ENCODE assay signal across 11 cellular contexts in genomic region chr7:17150018-17150417, GRCh38.
A peak's percentile ranks its signal among the peaks of the same experiment; 100 is the strongest.
DNase-seq lines count a peak whose midpoint lies in the region; ATAC-seq and TF ChIP-seq lines count a peak whose summit lies in the region.
"Had no signal": no experiment of that assay in that cellular context is flagged by ENCODE, and none has a peak within 500 bp of the region (broad histone marks: within the 10 kb centered on the region; RNA-seq: fewer than 3 reads in every experiment).

No MANE protein-coding gene starts in this region.

- DNase-seq in posterior cingulate gyrus = no peak
- DNase-seq in GM13977 (ENCODE audit: low spot score) = no peak
- no peak for DNase-seq in upper lobe of right lung
- DNase-seq in suprapubic skin (ENCODE audit: low spot score in 2 of 2) = no peak
- DNase-seq: natural killer cell, NCI-H2227 treated with DMSO at 0.1 percent for 48 hours, SK-N-SH had no signal

- no peaks in the 10 kb centered on the region for H3K27me3 ChIP-seq in SU-DHL-6 (ENCODE audit: low read length)
- H3K27me3 ChIP-seq in upper lobe of right lung = no peaks in the 10 kb centered on the region
- H3K27me3 ChIP-seq in suprapubic skin = no peaks in the 10 kb centered on the region

- intact Hi-C loops in posterior cingulate gyrus (cut with DNase I) (no loop called here), upper lobe of right lung (cut with DNase I) (no loop called here)

- H3K9ac ChIP-seq in SU-DHL-6 (ENCODE audit: low read length) = no peak overlapping the region
- H3K9ac ChIP-seq: SK-N-SH had no signal

- no peaks in the 10 kb centered on the region for H3F3A ChIP-seq in SU-DHL-6 (ENCODE audit: insufficient read depth)

- no peak for TF ChIP-seq EP300 in suprapubic skin (IDR thresholded peaks at IDR 0.05)

- H3K4me1 ChIP-seq in upper lobe of right lung (no peaks in the 10 kb centered on the region), suprapubic skin (no peaks in the 10 kb centered on the region)

- no peaks in the 10 kb centered on the region for H4K20me1 ChIP-seq in SU-DHL-6 (ENCODE audit: low read depth, low read length)

- TF ChIP-seq CTCF in SU-DHL-6 (IDR thresholded peaks at IDR 0.05; ENCODE audit: insufficient read depth, low read length, poor library complexity, severe bottlenecking) (no peak), GM13977 (IDR thresholded peaks at IDR 0.05; ENCODE audit: extremely low read depth, insufficient read depth, missing control alignments) (no peak), upper lobe of right lung (IDR thresholded peaks at IDR 0.05) (no peak), suprapubic skin (IDR thresholded peaks at IDR 0.05) (no peak)

- no peak for TF ChIP-seq POLR2A in suprapubic skin (IDR thresholded peaks at IDR 0.05)

- in situ Hi-C loops in GM13977 (cut with MboI; ENCODE audit: low pct_unique_long_range_greater_than_20kb, low sequenced_read_pairs, unreplicated experiment) = no loop called here

- ATAC-seq in GM18517 (IDR thresholded peaks at IDR 0.05; ENCODE audit: unreplicated experiment) (peak; percentile 81), GM21447 (IDR thresholded peaks at IDR 0.05; ENCODE audit: unreplicated experiment) (peak; percentile 83), HG03103 (IDR thresholded peaks at IDR 0.05; ENCODE audit: low read depth, unreplicated experiment) (peak; percentile 65), upper lobe of right lung (no peak)
- ATAC-seq: natural killer cell had no signal

- H3K27ac ChIP-seq in SU-DHL-6 (ENCODE audit: low read depth, low read length) (no peak overlapping the region), upper lobe of right lung (no peak overlapping the region), suprapubic skin (no peak overlapping the region)

- H3K9me2 ChIP-seq in SU-DHL-6 (replicated peaks; ENCODE audit: insufficient read depth, low read length) = no peaks in the 10 kb centered on the region
- H3K9me2 ChIP-seq: SK-N-SH had no signal

- no peak overlapping the region for H3K4me3 ChIP-seq in SU-DHL-6 (ENCODE audit: insufficient read depth, low read length, poor library complexity, severe bottlenecking)
- H3K4me3 ChIP-seq in upper lobe of right lung = no peak overlapping the region
- no peak overlapping the region for H3K4me3 ChIP-seq in suprapubic skin

- 92% methylated on average over 1 of the region's 1 CpG for WGBS in suprapubic skin

- H2AFZ ChIP-seq in SU-DHL-6 (ENCODE audit: low read depth, low read length, severe bottlenecking) = no peak overlapping the region

- no peaks in the 10 kb centered on the region for H3K79me2 ChIP-seq in SU-DHL-6 (ENCODE audit: insufficient read depth, low read length)

- H3K4me2 ChIP-seq in SU-DHL-6 (ENCODE audit: low read depth, low read length, poor library complexity, severe bottlenecking) = peak overlapping the region; percentile 12
- H3K4me2 ChIP-seq: SK-N-SH had no signal

- H3K36me3 ChIP-seq in SU-DHL-6 (ENCODE audit: low read length) = no peaks in the 10 kb centered on the region
- H3K36me3 ChIP-seq in upper lobe of right lung = no peaks in the 10 kb centered on the region
- no peaks in the 10 kb centered on the region for H3K36me3 ChIP-seq in suprapubic skin

- H3K9me3 ChIP-seq in SU-DHL-6 (ENCODE audit: insufficient read depth, low read length) = no peaks in the 10 kb centered on the region
- H3K9me3 ChIP-seq in upper lobe of right lung = no peaks in the 10 kb centered on the region
- H3K9me3 ChIP-seq in suprapubic skin = no peaks in the 10 kb centered on the region
- H3K9me3 ChIP-seq: SK-N-SH had no signal
